In genomic region chr14:24085215-24085614, GRCh38 we compare ENCODE assay signal across 24 cellular contexts. TPM values are rescaled to one million over a fixed set of nuclear protein-coding genes. Genes with fewer than 3 reads are reported as not detected.
DNase-seq lines count a peak whose midpoint lies in the region; ATAC-seq, FAIRE-seq and TF ChIP-seq lines count a peak whose summit lies in the region.
"Had no signal": no experiment of that assay in that cellular context is flagged by ENCODE, and none has a peak within 500 bp of the region (broad histone marks: within the 10 kb centered on the region; RNA-seq: fewer than 3 reads in every experiment).

No MANE protein-coding gene starts in this region.

- no peak for TF ChIP-seq CTCF in pancreas (IDR thresholded peaks at IDR 0.05)

- peaks cover 9% of the 10 kb centered on the region for H3K27me3 Mint-ChIP-seq in T-helper 1 cell treated with Interleukin-12 subunit alpha and Interleukin-12 subunit beta and Interleukin-4 antibody, amounts not matched to agents 30 μg/mL and 1 μg/mL, for 36 hours (ENCODE audit: low read depth)
- peaks cover 40% of the 10 kb centered on the region for H3K27me3 Mint-ChIP-seq in dendritic cell treated with granulocyte-macrophage colony-stimulating factor and Interleukin-4, amounts not matched to agents 40 ng/mL and 50 ng/mL, for 4 days
- H3K27me3 Mint-ChIP-seq: CD4-positive, alpha-beta memory T cell had no signal

- intact Hi-C loops in dendritic cell treated with granulocyte-macrophage colony-stimulating factor and Interleukin-4, amounts not matched to agents 40 ng/mL and 50 ng/mL, for 4 days (cut with micrococcal nuclease) = no loop called here
- intact Hi-C loops in pancreas (cut with DNase I) = no loop called here

- peaks cover 3% of the 10 kb centered on the region for H3K36me3 Mint-ChIP-seq in T-helper 1 cell treated with Interleukin-12 subunit alpha and Interleukin-12 subunit beta and Interleukin-4 antibody, amounts not matched to agents 30 μg/mL and 1 μg/mL, for 36 hours (ENCODE audit: low read depth)
- no peaks in the 10 kb centered on the region for H3K36me3 Mint-ChIP-seq in dendritic cell treated with granulocyte-macrophage colony-stimulating factor and Interleukin-4, amounts not matched to agents 40 ng/mL and 50 ng/mL, for 4 days (ENCODE audit: low read depth)
- H3K36me3 Mint-ChIP-seq: CD4-positive, alpha-beta memory T cell had no signal

- no peak overlapping the region for H3K4me3 Mint-ChIP-seq in T-helper 1 cell treated with Interleukin-12 subunit alpha and Interleukin-12 subunit beta and Interleukin-4 antibody, amounts not matched to agents 30 μg/mL and 1 μg/mL, for 36 hours
- H3K4me3 Mint-ChIP-seq in dendritic cell treated with granulocyte-macrophage colony-stimulating factor and Interleukin-4, amounts not matched to agents 40 ng/mL and 50 ng/mL, for 4 days = no peak overlapping the region
- H3K4me3 Mint-ChIP-seq: CD4-positive, alpha-beta memory T cell had no signal

- H3K9me3 Mint-ChIP-seq in T-helper 1 cell treated with Interleukin-12 subunit alpha and Interleukin-12 subunit beta and Interleukin-4 antibody, amounts not matched to agents 30 μg/mL and 1 μg/mL, for 36 hours = no peaks in the 10 kb centered on the region
- no peaks in the 10 kb centered on the region for H3K9me3 Mint-ChIP-seq in dendritic cell treated with granulocyte-macrophage colony-stimulating factor and Interleukin-4, amounts not matched to agents 40 ng/mL and 50 ng/mL, for 4 days

- peak overlapping the region; percentile 11 for H3K27ac Mint-ChIP-seq in T-helper 1 cell treated with Interleukin-12 subunit alpha and Interleukin-12 subunit beta and Interleukin-4 antibody, amounts not matched to agents 30 μg/mL and 1 μg/mL, for 36 hours
- H3K27ac Mint-ChIP-seq in dendritic cell treated with granulocyte-macrophage colony-stimulating factor and Interleukin-4, amounts not matched to agents 40 ng/mL and 50 ng/mL, for 4 days = peak overlapping the region; percentile 28

- H3K4me1 ChIP-seq in pancreas = peaks cover 0 to 4% (median 0%) of the 10 kb centered on the region in 3 donors
- H3K4me1 ChIP-seq: HAP-1 had no signal

- FAIRE-seq in pancreas (lab: Jason Lieb, UNC) = no peak
- FAIRE-seq: A549, GM12891, GM19239 had no signal

- no peak for DNase-seq in T-helper 1 cell
- peak; percentile 86 for DNase-seq in NCI-H82 treated with DMSO at 0.1 percent for 48 hours (lab: John Stamatoyannopoulos, UW; ENCODE audit: unreplicated experiment)
- DNase-seq in substantia nigra (lab: John Stamatoyannopoulos, UW) = no peak
- no peak for DNase-seq in NOMO-1 treated with DMSO at 0.1 percent for 48 hours (lab: John Stamatoyannopoulos, UW; ENCODE audit: unreplicated experiment)
- DNase-seq in pancreas = no peak
- DNase-seq: AML-193; CD4-positive, alpha-beta memory T cell; DMS 273 treated with DMSO at 0.1 percent for 48 hours; DMS53; DND-41; EL; GM23248 had no signal

- 92 to 93% methylated on average over 3 of the region's 3 CpGs for WGBS in pancreas, 2 donors

- no peaks in the 10 kb centered on the region for H3K36me3 ChIP-seq in pancreas
- H3K36me3 ChIP-seq: HAP-1 had no signal

- H3K9me3 ChIP-seq in pancreas = no peaks in the 10 kb centered on the region
- H3K9me3 ChIP-seq: A549, HAP-1 had no signal

- H3K27me3 ChIP-seq in pancreas = no peaks in the 10 kb centered on the region

- H3K4me1 Mint-ChIP-seq in T-helper 1 cell treated with Interleukin-12 subunit alpha and Interleukin-12 subunit beta and Interleukin-4 antibody, amounts not matched to agents 30 μg/mL and 1 μg/mL, for 36 hours (ENCODE audit: low read depth) = peaks cover 18% of the 10 kb centered on the region
- peaks cover 19% of the 10 kb centered on the region for H3K4me1 Mint-ChIP-seq in dendritic cell treated with granulocyte-macrophage colony-stimulating factor and Interleukin-4, amounts not matched to agents 40 ng/mL and 50 ng/mL, for 4 days (ENCODE audit: low read depth)

- no peak overlapping the region for H3K4me3 ChIP-seq in pancreas
- H3K4me3 ChIP-seq: A549, GM23248, HAP-1 had no signal

- ATAC-seq in esophagus mucosa (no peak), pancreas (no peak)
- ATAC-seq: A549 had no signal

- no peak overlapping the region for H3K27ac ChIP-seq in substantia nigra (ENCODE audit: low read depth, low read length, poor library complexity, severe bottlenecking)
- no peak overlapping the region for H3K27ac ChIP-seq in pancreas
- H3K27ac ChIP-seq: 22Rv1, A549, C4-2B, GM23248 had no signal

RNA-seq across cellular contexts. Expression of gene PCK2, which starts 8.9 kb away (rescaled TPM):
- total RNA-seq in esophagus mucosa (44.4 TPM), pancreas (100 to 1,000 TPM in 1 of 6 donors, 10 to 100 TPM in 5; 18.6 to 146 (median 23.1) TPM)
- polyA plus RNA-seq in pancreas = 10 to 100 TPM; 12.8 to 20.3 TPM

RNA-seq across cellular contexts. Expression of gene CPNE6, which starts 13.9 kb away (rescaled TPM):
- not detected for total RNA-seq in esophagus mucosa
- not detected for total RNA-seq in pancreas
- polyA plus RNA-seq in pancreas = under 1 TPM in 1 of 2 donors, not detected in 1; 0.07 TPM
- total RNA-seq: CD4-positive, alpha-beta memory T cell; G401; GM23248; H4 had no signal
- polyA plus RNA-seq: A549, BJ, GM23248 had no signal

RNA-seq across cellular contexts. Expression of gene DCAF11, which starts 29.4 kb away (rescaled TPM):
- 48.2 TPM for total RNA-seq in esophagus mucosa
- total RNA-seq in pancreas = 10 to 100 TPM; 50.1 to 78.9 (median 60.3) TPM
- 10 to 100 TPM; 34.2 to 41.6 TPM for polyA plus RNA-seq in pancreas

RNA-seq across cellular contexts. Expression of gene NRL, which starts 29.5 kb away (rescaled TPM):
- total RNA-seq in esophagus mucosa (1.1 TPM), pancreas (1 to 10 TPM in 3 of 6 donors, under 1 TPM in 3; 0.37 to 2.4 (median 1.1) TPM)
- polyA plus RNA-seq in pancreas = 1 to 10 TPM; 2.3 TPM

RNA-seq across cellular contexts. Expression of gene CARMIL3, which starts 33.4 kb away (rescaled TPM):
- total RNA-seq in esophagus mucosa (0.48 TPM), pancreas (under 1 TPM; 0.31 to 1.00 (median 0.71) TPM)
- 1 to 10 TPM; 2.7 to 4.0 TPM for polyA plus RNA-seq in pancreas
- total RNA-seq: GM23248 had no signal
- polyA plus RNA-seq: CD4-positive, alpha-beta memory T cell; GM23248 had no signal
